ENCODE assay signal across 18 cellular contexts in the genomic region with DNA sequence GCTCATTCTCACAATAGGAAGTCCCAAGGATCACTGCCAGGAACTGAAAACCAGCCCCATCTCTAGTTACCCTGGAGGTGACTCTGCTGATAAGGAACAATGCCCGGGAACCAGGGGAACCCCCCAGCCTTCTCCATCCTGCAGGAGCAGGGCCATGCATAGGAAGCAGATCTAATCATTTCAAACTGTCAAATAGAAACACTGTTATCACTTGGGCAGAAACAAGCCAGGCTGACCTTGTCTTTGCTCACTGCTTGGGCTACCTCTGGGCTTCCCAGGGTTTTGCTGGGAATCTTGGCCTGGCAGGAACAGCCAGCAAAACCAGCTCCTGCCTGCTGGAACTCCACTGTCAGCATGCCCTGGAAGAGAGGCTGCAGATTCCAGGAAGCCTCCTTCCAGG.
DNase-seq lines count a peak whose midpoint lies in the region; ATAC-seq and TF ChIP-seq lines count a peak whose summit lies in the region.
"Had no signal": no experiment of that assay in that cellular context is flagged by ENCODE, and none has a peak within 500 bp of the region (broad histone marks: within the 10 kb centered on the region; RNA-seq: fewer than 3 reads in every experiment).

No MANE protein-coding gene starts in this region.

- POLR2A ChIA-PET in RWPE1 (lab: Yijun Ruan, JAX; ENCODE audit: low non-redundant PET) (no interaction called here), PC-3 (lab: Charles Lee; ENCODE audit: unreplicated experiment) (no interaction called here)

- H3K4me1 Mint-ChIP-seq in endothelial cell (ENCODE audit: unreplicated experiment): peaks cover 80% of the 10 kb centered on the region

- no peaks in the 10 kb centered on the region for H3K27me3 ChIP-seq in PC-3 (ENCODE audit: low read length)

- 0 out of 2 replicates have a peak, but pooled peaks cover 2% of the 10 kb centered on the region for H3K36me3 ChIP-seq in PC-3 (ENCODE audit: low read depth, low read length)

- H3K27ac ChIP-seq in RWPE1: peak overlapping the region; percentile 57
- H3K27ac ChIP-seq in PC-3 (ENCODE audit: low read length): no peak overlapping the region
- H3K27ac ChIP-seq: GM23248 had no signal

- CTCF ChIA-PET in RWPE1 (lab: Yijun Ruan, JAX) (interaction anchor here (3.0 kb wide), 1 partner anchor 172 kb away, joined by 32 read pairs; no protein-coding TSS in a partner anchor), PC-3 (lab: Charles Lee) (no interaction called here)

- H2AFZ ChIP-seq in PC-3 (ENCODE audit: low read length): no peak overlapping the region
- H2AFZ ChIP-seq: GM23248 had no signal

- peak overlapping the region; percentile 89 for H3K27ac Mint-ChIP-seq in endothelial cell (ENCODE audit: unreplicated experiment)
- H3K27ac Mint-ChIP-seq: CD8-positive, alpha-beta T cell had no signal

- H3K4me1 ChIP-seq in PC-3 (ENCODE audit: insufficient read depth, low read length): no peaks in the 10 kb centered on the region

- DNase-seq in ELF-1 (ENCODE audit: low read depth, low spot score) (peak; percentile 70), RWPE1 (ENCODE audit: low spot score) (no peak), endothelial cell (ENCODE audit: low spot score) (peak; percentile 62), posterior vena cava (ENCODE audit: low spot score) (peak; percentile 46), PC-3 (no peak), epidermal melanocyte (ENCODE audit: insufficient read length, low spot score) (no peak), NCI-H2029 (lab: John Stamatoyannopoulos, UW) (no peak)
- DNase-seq: activated CD8-positive, alpha-beta memory T cell treated with anti-CD3 and anti-CD28 coated beads, Interleukin-2, amount 50 U/mL, for 4 hours; aorta; CD8-positive, alpha-beta T cell; effector CD4-positive, alpha-beta T cell; foreskin melanocyte; GM23248; naive thymus-derived CD8-positive, alpha-beta T cell; NCI-H146; NCI-H774; SIG-M5; stimulated activated naive CD8-positive, alpha-beta T cell treated with anti-CD3 and anti-CD28 coated beads, Interleukin-15, Interleukin-2, amounts not matched to agents 100 U/mL and 50 U/mL, for 24 hours had no signal

- H3F3A ChIP-seq in PC-3 (ENCODE audit: low read length, unreplicated experiment): no peaks in the 10 kb centered on the region

- H4K20me1 ChIP-seq in PC-3 (ENCODE audit: low read length): no peaks in the 10 kb centered on the region

- peaks cover 17% of the 10 kb centered on the region for H3K27me3 Mint-ChIP-seq in endothelial cell (ENCODE audit: unreplicated experiment)
- H3K27me3 Mint-ChIP-seq: naive thymus-derived CD8-positive, alpha-beta T cell had no signal

- H3K79me2 ChIP-seq in PC-3 (ENCODE audit: low read length): no peaks in the 10 kb centered on the region

- no peak for TF ChIP-seq CTCF in RWPE1 (conservative IDR thresholded peaks at IDR 0.05; ENCODE audit: low read depth)
- TF ChIP-seq CTCF in endothelial cell (IDR thresholded peaks at IDR 0.05; ENCODE audit: unreplicated experiment): no peak
- TF ChIP-seq CTCF in PC-3 (conservative IDR thresholded peaks at IDR 0.05; ENCODE audit: low read depth, low read length): no peak

- no peaks in the 10 kb centered on the region for H3K9me3 ChIP-seq in PC-3 (ENCODE audit: low read length)

- no peaks in the 10 kb centered on the region for H3K9me2 ChIP-seq in PC-3 (replicated peaks; ENCODE audit: low read length)

- H3K9ac ChIP-seq in PC-3 (ENCODE audit: low read length): no peak overlapping the region
- H3K9ac ChIP-seq: GM23248 had no signal

- no peaks in the 10 kb centered on the region for H3K9me3 Mint-ChIP-seq in endothelial cell (ENCODE audit: unreplicated experiment)
- H3K9me3 Mint-ChIP-seq: CD8-positive, alpha-beta T cell; naive thymus-derived CD8-positive, alpha-beta T cell had no signal

- H3K4me3 Mint-ChIP-seq in endothelial cell (ENCODE audit: unreplicated experiment): peak overlapping the region; percentile 85
- H3K4me3 Mint-ChIP-seq: CD8-positive, alpha-beta T cell; naive thymus-derived CD8-positive, alpha-beta T cell had no signal

- H3K36me3 Mint-ChIP-seq in endothelial cell (ENCODE audit: low read depth, unreplicated experiment): peaks cover 12% of the 10 kb centered on the region

- H3K4me2 ChIP-seq in PC-3 (ENCODE audit: low read length): no peak overlapping the region

- no TSS peak for BruUV-seq in PC-3 (replicated peaks; lab: Mats Ljungman, UMichigan)

- intact Hi-C loops in posterior vena cava (cut with DNase I) (loop anchor here in 1 of 2 donors (5.0 kb wide), 2 partner anchors 35 to 170 kb away; no protein-coding TSS in a partner anchor), PC-3 (cut with micrococcal nuclease) (no loop called here)

- ATAC-seq in PC-3: no peak
- ATAC-seq: CD8-positive, alpha-beta T cell; naive thymus-derived CD8-positive, alpha-beta T cell; stimulated activated naive CD8-positive, alpha-beta T cell treated with anti-CD3 and anti-CD28 coated beads, Interleukin-15, Interleukin-2, amounts not matched to agents 100 U/mL and 50 U/mL, for 24 hours had no signal

- H3K4me3 ChIP-seq in PC-3 (ENCODE audit: low read length): no peak overlapping the region
- H3K4me3 ChIP-seq: GM23248 had no signal

Comparison
In these comparisons a context has a peak if more than half of its experiments do, and no peak if none do; other contexts are left out.
1. DNase-seq: peak in ELF-1 (single experiment), endothelial cell (single experiment) and posterior vena cava (single experiment); none in RWPE1 (single experiment), PC-3 (single experiment), epidermal melanocyte (single experiment) and NCI-H2029 (single experiment).